In genomic region chr1:235724716-235725115, GRCh38 we compare ENCODE assay signal across 27 cellular contexts.
"Had no signal": no experiment of that assay in that cellular context is flagged by ENCODE, and none has a peak within 500 bp of the region (broad histone marks: within the 10 kb centered on the region; RNA-seq: fewer than 3 reads in every experiment).

No MANE protein-coding gene starts in this region.

- H3K9me3 ChIP-seq: MG63 had no signal

- H3K4me1 Mint-ChIP-seq: activated CD4-positive, alpha-beta T cell treated with anti-CD3 and anti-CD28 coated beads, Interleukin-2, amount 10 ng/mL, durations not matched to agents 7 days and 5 days; activated naive CD8-positive, alpha-beta T cell treated with anti-CD3 and anti-CD28 coated beads, Interleukin-2, amount 50 U/mL, for 24 hours; brain; T-cell had no signal

- H3K27ac Mint-ChIP-seq: activated CD4-positive, alpha-beta memory T cell treated with anti-CD3 and anti-CD28 coated beads for 36 hours; activated CD4-positive, alpha-beta T cell treated with anti-CD3 and anti-CD28 coated beads, Interleukin-2, amount 10 ng/mL, durations not matched to agents 7 days and 5 days; activated naive CD8-positive, alpha-beta T cell treated with anti-CD3 and anti-CD28 coated beads, Interleukin-2, amount 50 U/mL, for 24 hours; brain; T-cell had no signal

- ATAC-seq: activated naive CD4-positive, alpha-beta T cell treated with anti-CD3 and anti-CD28 coated beads, Interleukin-2, amount 50 U/mL, for 72 hours; activated naive CD8-positive, alpha-beta T cell treated with anti-CD3 and anti-CD28 coated beads, Interleukin-2, amount 50 U/mL, for 24 hours; activated T-cell treated with anti-CD3 and anti-CD28 coated beads, Interleukin-2, amount 50 U/mL, for 4 hours; T-cell had no signal

- H3K27me3 ChIP-seq: cardiac muscle cell, MG63 had no signal

- H3K27me3 Mint-ChIP-seq: activated CD4-positive, alpha-beta memory T cell treated with anti-CD3 and anti-CD28 coated beads for 36 hours; activated CD4-positive, alpha-beta T cell treated with anti-CD3 and anti-CD28 coated beads, Interleukin-2, amount 10 ng/mL, durations not matched to agents 7 days and 5 days; activated naive CD8-positive, alpha-beta T cell treated with anti-CD3 and anti-CD28 coated beads, Interleukin-2, amount 50 U/mL, for 24 hours; brain; T-cell had no signal

- H3K27ac ChIP-seq: cardiac muscle cell, KMS-11 had no signal

- H3K4me3 ChIP-seq: cardiac muscle cell, MG63 had no signal

- H3K4me3 Mint-ChIP-seq: activated CD4-positive, alpha-beta memory T cell treated with anti-CD3 and anti-CD28 coated beads for 36 hours; activated CD4-positive, alpha-beta T cell treated with anti-CD3 and anti-CD28 coated beads, Interleukin-2, amount 10 ng/mL, durations not matched to agents 7 days and 5 days; activated naive CD8-positive, alpha-beta T cell treated with anti-CD3 and anti-CD28 coated beads, Interleukin-2, amount 50 U/mL, for 24 hours; activated T-cell treated with anti-CD3 and anti-CD28 coated beads, Interleukin-2, amount 50 U/mL, for 4 hours; brain; T-cell had no signal

- H3K9me3 Mint-ChIP-seq: activated CD4-positive, alpha-beta memory T cell treated with anti-CD3 and anti-CD28 coated beads for 36 hours; activated CD4-positive, alpha-beta T cell treated with anti-CD3 and anti-CD28 coated beads, Interleukin-2, amount 10 ng/mL, durations not matched to agents 7 days and 5 days; activated naive CD4-positive, alpha-beta T cell treated with anti-CD3 and anti-CD28 coated beads, Interleukin-2, amount 50 U/mL, for 72 hours; activated naive CD8-positive, alpha-beta T cell treated with anti-CD3 and anti-CD28 coated beads, Interleukin-2, amount 50 U/mL, for 24 hours; activated T-cell treated with anti-CD3 and anti-CD28 coated beads, Interleukin-2, amount 50 U/mL, for 4 hours; brain; T-cell had no signal

- DNase-seq: activated CD4-positive, alpha-beta memory T cell treated with anti-CD3 and anti-CD28 coated beads for 36 hours; activated CD4-positive, alpha-beta T cell treated with anti-CD3 and anti-CD28 coated beads, Interleukin-2, amount 10 ng/mL, durations not matched to agents 7 days and 5 days; activated CD4-positive, CD25-positive, alpha-beta regulatory T cell; activated CD8-positive, alpha-beta memory T cell treated with anti-CD3 and anti-CD28 coated beads for 24 hours; activated effector memory CD4-positive, alpha-beta T cell treated with anti-CD3 and anti-CD28 coated beads, Interleukin-2, amount 50 U/mL, for 16 hours; activated naive CD4-positive, alpha-beta T cell treated with Interleukin-2 at 50 U/mL for 16 hours; activated naive CD8-positive, alpha-beta T cell treated with anti-CD3 and anti-CD28 coated beads, Interleukin-2, amount 50 U/mL, for 24 hours; activated T-cell treated with anti-CD3 and anti-CD28 coated beads, Interleukin-2, amount 50 U/mL, for 4 hours; amniotic stem cell; MG63; MV-4-11; NCI-H1092 treated with DMSO at 0.1 percent for 48 hours; NCI-H1417 treated with DMSO at 0.1 percent for 48 hours; NCI-H1694; NCI-H2029; NCI-H2107; NCI-H510A treated with DMSO at 0.1 percent for 48 hours; NCI-H69; NK-92 treated with Interleukin-12 subunit alpha and Interleukin-12 subunit beta, amount 100 ng/mL, for 24 hours; SHP77 treated with DMSO at 0.1 percent for 48 hours; T-cell; T-helper 2 cell; T1000 had no signal
